In genomic region chr3:53758846-53759245, GRCh38 we compare ENCODE assay signal across 7 cellular contexts.
"Had no signal": no experiment of that assay in that cellular context is flagged by ENCODE, and none has a peak within 500 bp of the region (broad histone marks: within the 10 kb centered on the region; RNA-seq: fewer than 3 reads in every experiment).

No MANE protein-coding gene starts in this region.

- ATAC-seq: GM23338 had no signal

- DNase-seq: H9, HCEC 1CT, IMR-90 had no signal

- H3K4me3 ChIP-seq: GM23338 had no signal

- FAIRE-seq: H1, H54, HTR-8/SVneo had no signal
